Comparison of ENCODE assay signal across 35 cellular contexts in the genomic region with DNA sequence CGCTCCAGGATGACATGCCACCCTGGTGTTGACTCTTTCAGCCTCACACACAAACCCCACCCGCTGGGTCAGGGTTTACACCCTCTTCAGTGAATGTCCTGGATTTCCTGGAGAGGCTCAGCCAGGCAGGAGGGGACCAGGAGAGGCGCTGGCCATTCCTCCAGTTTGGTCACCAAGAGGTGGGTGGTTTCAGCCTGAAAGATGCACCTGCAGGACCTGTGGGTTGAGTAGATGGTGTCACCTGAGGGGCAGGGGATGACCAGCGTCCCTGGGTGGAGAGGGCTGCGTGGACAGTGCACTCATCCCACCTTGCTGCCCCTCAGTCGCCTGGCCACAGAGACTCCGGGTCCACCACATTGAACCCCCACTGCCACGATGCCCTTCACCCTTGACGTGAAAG.
"Had no signal": no experiment of that assay in that cellular context is flagged by ENCODE, and none has a peak within 500 bp of the region (broad histone marks: within the 10 kb centered on the region; RNA-seq: fewer than 3 reads in every experiment).

No MANE protein-coding gene starts in this region.

- H3K27me3 Mint-ChIP-seq: activated CD4-positive, alpha-beta memory T cell treated with anti-CD3 and anti-CD28 coated beads for 36 hours; activated CD4-positive, alpha-beta T cell treated with anti-CD3 and anti-CD28 coated beads, Interleukin-2, amount 10 ng/mL, durations not matched to agents 24 days and 14 days; activated CD8-positive, alpha-beta T cell treated with anti-CD3 and anti-CD28 coated beads for 36 hours; activated naive CD8-positive, alpha-beta T cell treated with anti-CD3 and anti-CD28 coated beads for 36 hours; activated T-helper 17 cell treated with anti-CD3 and anti-CD28 coated beads, Interleukin-2, amount 50 U/mL, for 72 hours had no signal

- H3K27ac Mint-ChIP-seq: activated B cell treated with CpG ODN at 0.5 μM for 24 hours; activated CD4-positive, alpha-beta memory T cell treated with anti-CD3 and anti-CD28 coated beads for 36 hours; activated CD4-positive, alpha-beta T cell treated with anti-CD3 and anti-CD28 coated beads, Interleukin-2, amount 10 ng/mL, durations not matched to agents 24 days and 14 days; activated CD8-positive, alpha-beta T cell treated with anti-CD3 and anti-CD28 coated beads for 36 hours; activated naive CD4-positive, alpha-beta T cell treated with anti-CD3 and anti-CD28 coated beads for 36 hours; activated naive CD4-positive, alpha-beta T cell treated with anti-CD3 and anti-CD28 coated beads, Interleukin-2, amount 50 U/mL, for 72 hours; activated naive CD8-positive, alpha-beta T cell treated with anti-CD3 and anti-CD28 coated beads for 36 hours; activated T-cell treated with anti-CD3 and anti-CD28 coated beads, Interleukin-2, amount 50 U/mL, for 72 hours; activated T-helper 1 cell treated with anti-CD3 and anti-CD28 coated beads, Interleukin-12 subunit alpha, Interleukin-12 subunit beta, Interleukin-2, Interleukin-4 antibody, amounts not matched to agents 30 ng/mL and 10 ng/mL and 1 ng/mL, durations not matched to agents 14 hours and 24 hours and 36 hours; activated T-helper 17 cell treated with anti-CD3 and anti-CD28 coated beads, Interleukin-2, amount 50 U/mL, for 72 hours; T-helper 1 cell treated with Interleukin-12 subunit alpha and Interleukin-12 subunit beta and Interleukin-4 antibody, amounts not matched to agents 30 μg/mL and 1 μg/mL, for 36 hours; T-helper 2 cell treated with Interferon-gamma antibody and Interleukin-4, amounts not matched to agents 5 μg/mL and 100 μg/mL, for 36 hours had no signal

- H3K4me1 Mint-ChIP-seq: activated B cell treated with CpG ODN at 0.5 μM for 24 hours; activated CD4-positive, alpha-beta T cell treated with anti-CD3 and anti-CD28 coated beads, Interleukin-2, amount 10 ng/mL, durations not matched to agents 24 days and 14 days; activated naive CD8-positive, alpha-beta T cell treated with anti-CD3 and anti-CD28 coated beads for 36 hours; activated T-helper 17 cell treated with anti-CD3 and anti-CD28 coated beads, Interleukin-2, amount 50 U/mL, for 72 hours had no signal

- H3K9me3 ChIP-seq: adrenal gland, body of pancreas, breast epithelium had no signal

- H3K27ac ChIP-seq: adrenal gland, body of pancreas, brain microvascular endothelial cell, breast epithelium, VCaP had no signal

- H3K4me3 ChIP-seq: adrenal gland, body of pancreas, breast epithelium had no signal

- H3K4me3 Mint-ChIP-seq: activated B cell treated with CpG ODN at 0.5 μM for 24 hours; activated CD4-positive, alpha-beta memory T cell treated with anti-CD3 and anti-CD28 coated beads for 36 hours; activated CD4-positive, alpha-beta T cell treated with anti-CD3 and anti-CD28 coated beads, Interleukin-2, amount 10 ng/mL, durations not matched to agents 24 days and 14 days; activated CD8-positive, alpha-beta T cell treated with anti-CD3 and anti-CD28 coated beads for 36 hours; activated naive CD4-positive, alpha-beta T cell treated with anti-CD3 and anti-CD28 coated beads for 36 hours; activated naive CD8-positive, alpha-beta T cell treated with anti-CD3 and anti-CD28 coated beads for 36 hours; activated T-cell treated with anti-CD3 and anti-CD28 coated beads, Interleukin-2, amount 50 U/mL, for 4 hours; activated T-cell treated with anti-CD3 and anti-CD28 coated beads, Interleukin-2, amount 50 U/mL, for 72 hours; activated T-helper 1 cell treated with anti-CD3 and anti-CD28 coated beads, Interleukin-12 subunit alpha, Interleukin-12 subunit beta, Interleukin-2, Interleukin-4 antibody, amounts not matched to agents 30 ng/mL and 10 ng/mL and 1 ng/mL, durations not matched to agents 14 hours and 24 hours and 36 hours; activated T-helper 17 cell treated with anti-CD3 and anti-CD28 coated beads, Interleukin-2, amount 50 U/mL, for 72 hours; T-helper 1 cell treated with Interleukin-12 subunit alpha and Interleukin-12 subunit beta and Interleukin-4 antibody, amounts not matched to agents 30 μg/mL and 1 μg/mL, for 36 hours; T-helper 2 cell treated with Interferon-gamma antibody and Interleukin-4, amounts not matched to agents 5 μg/mL and 100 μg/mL, for 36 hours had no signal

- H3K4me1 ChIP-seq: adrenal gland, breast epithelium had no signal

- H3K27me3 ChIP-seq: adrenal gland, body of pancreas, brain microvascular endothelial cell, breast epithelium had no signal

- H3K36me3 Mint-ChIP-seq: activated CD4-positive, alpha-beta memory T cell treated with anti-CD3 and anti-CD28 coated beads for 36 hours; activated naive CD4-positive, alpha-beta T cell treated with anti-CD3 and anti-CD28 coated beads, Interleukin-2, amount 50 U/mL, for 72 hours; activated naive CD8-positive, alpha-beta T cell treated with anti-CD3 and anti-CD28 coated beads for 36 hours had no signal

- H3K9me3 Mint-ChIP-seq: activated B cell treated with CpG ODN at 0.5 μM for 24 hours; activated CD4-positive, alpha-beta memory T cell treated with anti-CD3 and anti-CD28 coated beads for 36 hours; activated CD4-positive, alpha-beta T cell treated with anti-CD3 and anti-CD28 coated beads, Interleukin-2, amount 10 ng/mL, durations not matched to agents 24 days and 14 days; activated CD8-positive, alpha-beta T cell treated with anti-CD3 and anti-CD28 coated beads for 36 hours; activated naive CD4-positive, alpha-beta T cell treated with anti-CD3 and anti-CD28 coated beads for 36 hours; activated naive CD4-positive, alpha-beta T cell treated with anti-CD3 and anti-CD28 coated beads, Interleukin-2, amount 50 U/mL, for 72 hours; activated naive CD8-positive, alpha-beta T cell treated with anti-CD3 and anti-CD28 coated beads for 36 hours; activated T-cell treated with anti-CD3 and anti-CD28 coated beads, Interleukin-2, amount 50 U/mL, for 4 hours; activated T-cell treated with anti-CD3 and anti-CD28 coated beads, Interleukin-2, amount 50 U/mL, for 72 hours; activated T-helper 1 cell treated with anti-CD3 and anti-CD28 coated beads, Interleukin-12 subunit alpha, Interleukin-12 subunit beta, Interleukin-2, Interleukin-4 antibody, amounts not matched to agents 30 ng/mL and 10 ng/mL and 1 ng/mL, durations not matched to agents 14 hours and 24 hours and 36 hours; activated T-helper 17 cell treated with anti-CD3 and anti-CD28 coated beads, Interleukin-2, amount 50 U/mL, for 72 hours; T-helper 1 cell treated with Interleukin-12 subunit alpha and Interleukin-12 subunit beta and Interleukin-4 antibody, amounts not matched to agents 30 μg/mL and 1 μg/mL, for 36 hours had no signal

- H3K36me3 ChIP-seq: adrenal gland, brain microvascular endothelial cell, breast epithelium had no signal

- DNase-seq: activated B cell treated with CpG ODN at 0.5 μM for 24 hours; activated CD4-positive, alpha-beta memory T cell treated with anti-CD3 and anti-CD28 coated beads for 36 hours; activated CD4-positive, alpha-beta T cell treated with anti-CD3 and anti-CD28 coated beads for 4 hours; activated CD4-positive, alpha-beta T cell treated with anti-CD3 and anti-CD28 coated beads, Interleukin-2, amount 10 ng/mL, durations not matched to agents 24 days and 14 days; activated CD4-positive, alpha-beta T cell treated with anti-CD3 and anti-CD28 coated beads, Interleukin-2, amount 50 U/mL, for 1 hour; activated CD4-positive, alpha-beta T cell treated with anti-CD3 and anti-CD28 coated beads, Interleukin-2, amount 50 U/mL, for 4 hours; activated CD4-positive, CD25-positive, alpha-beta regulatory T cell treated with anti-CD3 and anti-CD28 coated beads, Interleukin-2, amount 50 U/mL, for 72 hours; activated CD8-positive, alpha-beta memory T cell treated with anti-CD3 and anti-CD28 coated beads, Interleukin-2, amount 50 U/mL, for 4 hours; activated CD8-positive, alpha-beta T cell treated with anti-CD3 and anti-CD28 coated beads for 36 hours; activated effector memory CD4-positive, alpha-beta T cell treated with anti-CD3 and anti-CD28 coated beads, Interleukin-2, amount 50 U/mL, for 16 hours; activated gamma-delta T cell treated with Interleukin-2 at 50 U/mL for 16 hours; activated naive CD4-positive, alpha-beta T cell; activated naive CD4-positive, alpha-beta T cell treated with anti-CD3 and anti-CD28 coated beads for 36 hours; activated naive CD4-positive, alpha-beta T cell treated with anti-CD3 and anti-CD28 coated beads, Interleukin-2, amount 50 U/mL, for 16 hours; activated naive CD8-positive, alpha-beta T cell treated with anti-CD3 and anti-CD28 coated beads for 36 hours; activated T-cell treated with anti-CD3 and anti-CD28 coated beads for 4 hours; activated T-cell treated with anti-CD3 and anti-CD28 coated beads, Interleukin-2, amount 50 U/mL, for 1 hour; activated T-cell treated with anti-CD3 and anti-CD28 coated beads, Interleukin-2, amount 50 U/mL, for 4 hours; activated T-cell treated with anti-CD3 and anti-CD28 coated beads, Interleukin-2, amount 50 U/mL, for 72 hours; adrenal gland; amniotic stem cell; aorta; body of pancreas; brain microvascular endothelial cell; central memory CD4-positive, alpha-beta T cell; T-helper 1 cell; T-helper 2 cell; T-helper 9 cell had no signal
